In genomic region chrX:95057341-95057740, GRCh38 we compare ENCODE assay signal across 20 cellular contexts.
"Had no signal": no experiment of that assay in that cellular context is flagged by ENCODE, and none has a peak within 500 bp of the region (broad histone marks: within the 10 kb centered on the region; RNA-seq: fewer than 3 reads in every experiment).

No MANE protein-coding gene starts in this region.

- H3K4me1 Mint-ChIP-seq: activated T-helper 17 cell treated with anti-CD3 and anti-CD28 coated beads, Interleukin-2, amount 50 U/mL, for 72 hours; neural crest cell had no signal

- H3K4me1 ChIP-seq: esophagus muscularis mucosa, heart right ventricle, pancreas, tibial nerve, vagina had no signal

- H3K9me3 Mint-ChIP-seq: activated T-helper 17 cell treated with anti-CD3 and anti-CD28 coated beads, Interleukin-2, amount 50 U/mL, for 72 hours; neural crest cell had no signal

- H3K4me3 ChIP-seq: coronary artery, esophagus muscularis mucosa, heart right ventricle, lung, pancreas, skin epidermis, tibial nerve, vagina had no signal

- H3K27ac Mint-ChIP-seq: activated T-helper 17 cell treated with anti-CD3 and anti-CD28 coated beads, Interleukin-2, amount 50 U/mL, for 72 hours had no signal

- DNase-seq: activated CD4-positive, alpha-beta T cell treated with anti-CD3 and anti-CD28 coated beads, Interleukin-2, amount 50 U/mL, for 1 hour; activated naive CD4-positive, alpha-beta T cell treated with Interleukin-2 at 50 U/mL for 16 hours; aorta; caudate nucleus; effector CD4-positive, alpha-beta T cell; heart right ventricle; left colon; pancreas; stimulated activated CD4-positive, alpha-beta T cell treated with anti-CD3 and anti-CD28 coated beads, Interleukin-4, amount 100 ng/mL, for 24 hours; stimulated activated naive CD4-positive, alpha-beta T cell; substantia nigra had no signal

- H3K9me3 ChIP-seq: esophagus muscularis mucosa, heart right ventricle, pancreas, tibial nerve, vagina had no signal

- H3K4me3 Mint-ChIP-seq: activated T-helper 17 cell treated with anti-CD3 and anti-CD28 coated beads, Interleukin-2, amount 50 U/mL, for 72 hours; neural crest cell had no signal

- H3K36me3 ChIP-seq: esophagus muscularis mucosa, heart right ventricle, pancreas, tibial nerve, vagina had no signal

- H3K27me3 ChIP-seq: esophagus muscularis mucosa, pancreas, tibial nerve, vagina had no signal

- H3K27ac ChIP-seq: coronary artery, esophagus muscularis mucosa, heart right ventricle, pancreas, skin epidermis, tibial nerve, vagina had no signal

- H3K27me3 Mint-ChIP-seq: activated T-helper 17 cell treated with anti-CD3 and anti-CD28 coated beads, Interleukin-2, amount 50 U/mL, for 72 hours had no signal

- ATAC-seq: activated T-helper 17 cell treated with anti-CD3 and anti-CD28 coated beads, Interleukin-2, amount 50 U/mL, for 72 hours; heart right ventricle; left colon; pancreas had no signal

- FAIRE-seq: frontal cortex had no signal
